Comparison of ENCODE assay signal across 8 cellular contexts in genomic region chr4:82431026-82431745, GRCh38. TPM values are rescaled to one million over a fixed set of nuclear protein-coding genes. Genes with fewer than 3 reads are reported as not detected.
DNase-seq lines count a peak whose midpoint lies in the region; ATAC-seq and TF ChIP-seq lines count a peak whose summit lies in the region.

No MANE protein-coding gene starts in this region.

- CTCF ChIA-PET in A673 (lab: Charles Lee) = no interaction called here

- intact Hi-C loops in A673 (cut with micrococcal nuclease; ENCODE audit: unreplicated experiment) = no loop called here
- intact Hi-C loops in right cardiac atrium (cut with DNase I) = no loop called here

- H3K9me3 ChIP-seq in A673 (ENCODE audit: low read depth, low read length, poor library complexity, severe bottlenecking) (no peaks in the 10 kb centered on the region), right cardiac atrium (ENCODE audit: control insufficient read depth, low read length) (no peaks in the 10 kb centered on the region)

- BruUV-seq in A673 (replicated peaks; lab: Mats Ljungman, UMichigan) = TSS peak; percentile 49

- WGBS in right cardiac atrium = 4% methylated on average over 31 of the region's 31 CpGs

- H3K4me1 ChIP-seq in A673 (ENCODE audit: insufficient read depth, low read length, poor library complexity, severe bottlenecking) (no peaks in the 10 kb centered on the region), right cardiac atrium (ENCODE audit: control insufficient read depth, insufficient read depth, low read length) (peaks cover 3% of the 10 kb centered on the region)

- POLR2A ChIA-PET in A673 (lab: Charles Lee; ENCODE audit: low non-redundant PET) = interaction anchor here (0.6 kb wide), 1 partner anchor 57 kb away, joined by 3 read pairs; the partner anchor contains the start of gene HNRNPD

- no peaks in the 10 kb centered on the region for H3K27me3 ChIP-seq in A673 (replicated peaks; ENCODE audit: insufficient read depth, low read depth, low read length, poor library complexity)
- no peaks in the 10 kb centered on the region for H3K27me3 ChIP-seq in right cardiac atrium (ENCODE audit: control insufficient read depth, insufficient read depth)

- peaks cover 25% of the 10 kb centered on the region for H3K36me3 ChIP-seq in A673 (ENCODE audit: insufficient read depth, low read length, poor library complexity, severe bottlenecking)

- H3K4me3 ChIP-seq in A673 (ENCODE audit: low read depth, low read length, poor library complexity, severe bottlenecking) (peak overlapping the region; percentile 88), right cardiac atrium (ENCODE audit: low read length) (peak overlapping the region; percentile 64), skeletal muscle cell (ENCODE audit: low read depth, low read length) (peak overlapping the region; percentile 93)

- DNase-seq in A673 (ENCODE audit: low spot score) = no peak
- DNase-seq in NCI-H69 (lab: John Stamatoyannopoulos, UW) = peak; percentile 71
- peak; percentile 48 for DNase-seq in activated naive CD4-positive, alpha-beta T cell treated with anti-CD3 and anti-CD28 coated beads, Interleukin-2, amount 50 U/mL, for 16 hours
- peak in 2 of 3 donors; percentile 23 to 59 for DNase-seq in right cardiac atrium
- no peak for DNase-seq in skeletal muscle cell (ENCODE audit: low read depth)

- peak overlapping the region; percentile 99 for H3K27ac ChIP-seq in A673 (ENCODE audit: low read depth, low read length, poor library complexity, severe bottlenecking)
- no peak overlapping the region for H3K27ac ChIP-seq in right cardiac atrium (ENCODE audit: low read length)

- TF ChIP-seq CTCF in A673 (conservative IDR thresholded peaks at IDR 0.05; ENCODE audit: low read depth, low read length) = no peak

- peak; percentile 2 for ATAC-seq in GM18508 (IDR thresholded peaks at IDR 0.05; ENCODE audit: insufficient read depth, unreplicated experiment)
- peak in 1 of 2 donors; percentile 0 for ATAC-seq in right cardiac atrium
- ATAC-seq in GM21528 (IDR thresholded peaks at IDR 0.05; ENCODE audit: low FRiP score, unreplicated experiment) = no peak
- no peak for ATAC-seq in HG02678 (IDR thresholded peaks at IDR 0.05; ENCODE audit: unreplicated experiment)

RNA-seq across cellular contexts. Expression of gene ENOPH1, which starts 0.8 kb away (rescaled TPM):
- total RNA-seq in A673 (2021) (27.3 and 29.3 TPM in 2 replicates), right cardiac atrium (10 to 100 TPM; 15.1 to 16.5 (median 15.7) TPM)
- 20.1 TPM for polyA plus RNA-seq in right cardiac atrium

RNA-seq across cellular contexts. Expression of gene HNRNPDL, which starts 0.9 kb away (rescaled TPM):
- total RNA-seq in A673 (2021) (317 and 320 TPM in 2 replicates), right cardiac atrium (100 to 1,000 TPM in 3 of 4 donors, 10 to 100 TPM in 1; 89.5 to 185 (median 138) TPM)
- polyA plus RNA-seq in right cardiac atrium = 181 TPM

RNA-seq across cellular contexts. Expression of gene HNRNPD, which starts 57.4 kb away (rescaled TPM):
- total RNA-seq in A673 (2021) (313 and 316 TPM in 2 replicates), right cardiac atrium (100 to 1,000 TPM; 128 to 141 (median 135) TPM)
- 141 TPM for polyA plus RNA-seq in right cardiac atrium

Comparison
In these comparisons a context has a peak if more than half of its experiments do, and no peak if none do; other contexts are left out.
1. DNase-seq: peak in NCI-H69 (single experiment), activated naive CD4-positive, alpha-beta T cell treated with anti-CD3 and anti-CD28 coated beads, Interleukin-2, amount 50 U/mL, for 16 hours (single experiment) and right cardiac atrium (2 of 3); none in A673 (single experiment) and skeletal muscle cell (single experiment).
2. Peak in every context shown above with its lines, with median percentiles within 50 percentile points of each other: H3K4me3 ChIP-seq.